In genomic region chrX:77899081-77899828, GRCh38 we compare ENCODE assay signal across 8 cellular contexts.
DNase-seq lines count a peak whose midpoint lies in the region; ATAC-seq and TF ChIP-seq lines count a peak whose summit lies in the region.

TSS of gene COX7B (plus strand) at chrX:77899468. CDS start at chrX:77899554, 86 bp downstream.

- in situ Hi-C loops in astrocyte of the spinal cord (cut with HindIII; ENCODE audit: low sequenced_read_pairs) = no loop called here

- peak within 1 kb of the TSS; percentile 55 for H3K4me3 ChIP-seq in astrocyte of the spinal cord (ENCODE audit: low read depth, low read length)

- peak; percentile 80 to 83 for DNase-seq in NCI-H187 (lab: John Stamatoyannopoulos, UW)
- DNase-seq in T-helper 2 cell = peak in 4 of 5 experiments; percentile 22 to 95 (median 65)
- DNase-seq in astrocyte of the spinal cord (ENCODE audit: low read depth, low spot score) = peak; percentile 97
- DNase-seq in hepatic stellate cell (ENCODE audit: low spot score) = peak; percentile 72
- peak; percentile 96 for DNase-seq in putamen (ENCODE audit: low spot score)

- peak; percentile 53 for ATAC-seq in GM18505 (IDR thresholded peaks at IDR 0.05; ENCODE audit: unreplicated experiment)
- ATAC-seq in HG02973 (IDR thresholded peaks at IDR 0.05; ENCODE audit: unreplicated experiment) = peak; percentile 61

- TF ChIP-seq CTCF in 22Rv1 (IDR thresholded peaks at IDR 0.05) (peak; percentile 54), astrocyte of the spinal cord (IDR thresholded peaks at IDR 0.05; ENCODE audit: low read depth, low read length) (peak; percentile 47)

- peak within 1 kb of the TSS; percentile 94 for H3K27ac ChIP-seq in 22Rv1

- TF ChIP-seq POLR2A in GM18505 (IDR thresholded peaks at IDR 0.05; ENCODE audit: borderline replicate concordance, extremely low read depth, insufficient read depth, insufficient read length) = peak; percentile 76

Comparison
In these comparisons a context has a peak if more than half of its experiments do, and no peak if none do; other contexts are left out.
1. Peak in every context shown above with its lines: DNase-seq, ATAC-seq, H3K4me3 ChIP-seq and H3K27ac ChIP-seq.